8 cellular contexts compared by ENCODE assay signal in the genomic region with DNA sequence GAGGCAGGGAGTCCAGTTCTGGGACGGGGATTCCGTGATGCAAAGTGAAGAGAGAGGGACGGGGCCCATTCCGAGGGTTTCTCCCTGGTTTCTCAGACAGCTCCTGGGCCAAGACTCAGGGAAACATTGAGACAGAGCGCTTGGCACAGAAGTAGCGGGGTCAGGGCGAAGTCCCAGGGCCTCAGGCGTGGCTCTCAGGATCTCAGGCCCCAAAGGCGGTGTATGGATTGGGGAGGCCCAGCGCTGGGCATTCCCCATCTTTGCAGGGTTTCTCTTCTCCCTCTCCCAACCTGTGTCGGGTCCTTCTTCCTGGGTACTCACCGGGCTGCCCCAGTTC. TPM values are rescaled to one million over a fixed set of nuclear protein-coding genes. Genes with fewer than 3 reads are reported as not detected.
A peak's percentile ranks its signal among the peaks of the same experiment; 100 is the strongest.
DNase-seq lines count a peak whose midpoint lies in the region; ATAC-seq and TF ChIP-seq lines count a peak whose summit lies in the region.

No MANE protein-coding gene starts in this region.

- no TSS peak for BruUV-seq in A673 (replicated peaks; lab: Mats Ljungman, UMichigan)

- peak overlapping the region; percentile 46 for H3K4me3 ChIP-seq in A673 (ENCODE audit: low read depth, low read length, poor library complexity, severe bottlenecking)
- H3K4me3 ChIP-seq in esophagus (ENCODE audit: low read depth in 1 of 2, low read length in 2 of 2), result peak overlapping the region; percentile 53 to 59
- H3K4me3 ChIP-seq in naive thymus-derived CD4-positive, alpha-beta T cell (ENCODE audit: low read length), result peak overlapping the region; percentile 80

- no peak for DNase-seq in A673 (ENCODE audit: low spot score)
- DNase-seq in naive thymus-derived CD4-positive, alpha-beta T cell, result no peak
- DNase-seq in activated CD4-positive, CD25-positive, alpha-beta regulatory T cell treated with anti-CD3 and anti-CD28 coated beads, Interleukin-2, amount 50 U/mL, for 72 hours, result no peak
- DNase-seq in GDM1 (lab: John Stamatoyannopoulos, UW), result no peak

- CTCF ChIA-PET in A673 (lab: Charles Lee), result no interaction called here
- CTCF ChIA-PET in naive thymus-derived CD4-positive, alpha-beta T cell (lab: Charles Lee), result interaction anchor here (1.2 to 1.5 kb wide), 3 partner anchors 13 to 138 kb away, joined by 4 read pairs; no protein-coding TSS in a partner anchor

- POLR2A ChIA-PET in A673 (lab: Charles Lee; ENCODE audit: low non-redundant PET), result interaction anchor here (1.1 kb wide), 1 partner anchor 150 kb away, joined by 5 read pairs; no protein-coding TSS in a partner anchor
- POLR2A ChIA-PET in naive thymus-derived CD4-positive, alpha-beta T cell (lab: Charles Lee), result interaction anchor here (0.6 to 1.5 kb wide), 5 partner anchors 38 to 421 kb away, joined by 3 to 12 read pairs (median 4); a partner anchor contains a TSS

- H3K9me3 ChIP-seq in A673 (ENCODE audit: low read depth, low read length, poor library complexity, severe bottlenecking) (no peaks in the 10 kb centered on the region), esophagus (ENCODE audit: control insufficient read depth in 2 of 2, insufficient read depth in 1 of 2, low read depth in 1 of 2, low read length in 1 of 2) (no peaks in the 10 kb centered on the region)
- H3K9me3 ChIP-seq in naive thymus-derived CD4-positive, alpha-beta T cell (ENCODE audit: control insufficient read depth in 2 of 3, low read length in 3 of 3), result no peaks in the 10 kb centered on the region

- H3K27ac ChIP-seq in A673 (ENCODE audit: low read depth, low read length, poor library complexity, severe bottlenecking) (no peak overlapping the region), esophagus (ENCODE audit: low read depth in 2 of 2, low read length in 1 of 2) (no peak overlapping the region)
- H3K27ac ChIP-seq in naive thymus-derived CD4-positive, alpha-beta T cell (ENCODE audit: low read depth, low read length), result peak overlapping the region; percentile 84

- intact Hi-C loops in A673 (cut with micrococcal nuclease; ENCODE audit: unreplicated experiment), result no loop called here
- intact Hi-C loops in naive thymus-derived CD4-positive, alpha-beta T cell (cut with micrococcal nuclease), result loop anchor here (1.0 to 5.0 kb wide), 6 partner anchors 17 to 421 kb away; a partner anchor contains a TSS

- no peak for ATAC-seq in naive thymus-derived CD4-positive, alpha-beta T cell
- no peak for ATAC-seq in HG02798 (IDR thresholded peaks at IDR 0.05; ENCODE audit: poor library complexity, unreplicated experiment)
- no peak for ATAC-seq in GM19395 (IDR thresholded peaks at IDR 0.05; ENCODE audit: unreplicated experiment)

- peaks cover 29% of the 10 kb centered on the region for H3K27me3 Mint-ChIP-seq in IgD-negative memory B cell
- H3K27me3 Mint-ChIP-seq in naive thymus-derived CD4-positive, alpha-beta T cell, result peaks cover 7 to 72% (median 36%) of the 10 kb centered on the region in 5 donors

- H3K4me1 ChIP-seq in A673 (ENCODE audit: insufficient read depth, low read length, poor library complexity, severe bottlenecking) (peaks cover 7% of the 10 kb centered on the region), esophagus (ENCODE audit: control insufficient read depth in 2 of 2, insufficient read depth in 2 of 2, low read length in 1 of 2) (no peaks in the 10 kb centered on the region)
- peaks cover 4 to 7% of the 10 kb centered on the region in 2 donors for H3K4me1 ChIP-seq in naive thymus-derived CD4-positive, alpha-beta T cell (ENCODE audit: control insufficient read depth in 2 of 2, insufficient read depth in 2 of 2, low read length in 2 of 2)

- no peak for TF ChIP-seq CTCF in A673 (conservative IDR thresholded peaks at IDR 0.05; ENCODE audit: low read depth, low read length)

- H3K36me3 ChIP-seq in A673 (ENCODE audit: insufficient read depth, low read length, poor library complexity, severe bottlenecking) (no peaks in the 10 kb centered on the region), esophagus (ENCODE audit: control insufficient read depth in 2 of 2, insufficient read depth in 2 of 2, low read length in 1 of 2) (no peaks in the 10 kb centered on the region)
- no peaks in the 10 kb centered on the region for H3K36me3 ChIP-seq in naive thymus-derived CD4-positive, alpha-beta T cell (ENCODE audit: control insufficient read depth in 2 of 3, insufficient read depth in 3 of 3, low read length in 3 of 3)

- WGBS in esophagus, 2 donors, result 32 to 47% methylated on average over 12 of the region's 12 CpGs

- H3K36me3 Mint-ChIP-seq in IgD-negative memory B cell, result peaks cover 4% of the 10 kb centered on the region
- H3K36me3 Mint-ChIP-seq in naive thymus-derived CD4-positive, alpha-beta T cell, result peaks cover 0 to 8% (median 3%) of the 10 kb centered on the region in 5 donors

- peaks cover 4 to 10% (median 9%) of the 10 kb centered on the region in 3 donors for H3K9me3 Mint-ChIP-seq in IgD-negative memory B cell
- H3K9me3 Mint-ChIP-seq in naive thymus-derived CD4-positive, alpha-beta T cell, result peaks cover 0 to 15% (median 8%) of the 10 kb centered on the region in 11 donors

- peak overlapping the region in 1 of 3 donors; percentile 59 for H3K27ac Mint-ChIP-seq in IgD-negative memory B cell
- H3K27ac Mint-ChIP-seq in naive thymus-derived CD4-positive, alpha-beta T cell, result peak overlapping the region in 8 of 9 donors; percentile 26 to 82 (median 58)

- peaks cover 5 to 13% (median 11%) of the 10 kb centered on the region in 3 donors for H3K4me1 Mint-ChIP-seq in IgD-negative memory B cell
- peaks cover 15 to 35% (median 19%) of the 10 kb centered on the region in 7 donors for H3K4me1 Mint-ChIP-seq in naive thymus-derived CD4-positive, alpha-beta T cell

- peaks cover 41% of the 10 kb centered on the region for H3K27me3 ChIP-seq in A673 (replicated peaks; ENCODE audit: insufficient read depth, low read depth, low read length, poor library complexity)
- H3K27me3 ChIP-seq in esophagus (ENCODE audit: control insufficient read depth in 1 of 2, insufficient read depth in 2 of 2, low read length in 2 of 2), result no peaks in the 10 kb centered on the region
- no peaks in the 10 kb centered on the region for H3K27me3 ChIP-seq in naive thymus-derived CD4-positive, alpha-beta T cell (ENCODE audit: control insufficient read depth in 2 of 2, insufficient read depth in 2 of 2, low read length in 2 of 2)

- peak overlapping the region; percentile 82 to 94 (median 91) for H3K4me3 Mint-ChIP-seq in IgD-negative memory B cell
- H3K4me3 Mint-ChIP-seq in naive thymus-derived CD4-positive, alpha-beta T cell, result peak overlapping the region; percentile 87 to 92 (median 89)

RNA-seq across cellular contexts. Expression of a gene that starts 35.9 kb away (rescaled TPM):
- total RNA-seq in A673 (2021), result not detected in 2 replicates
- polyA plus RNA-seq in IgD-negative memory B cell (3.5 TPM), esophagus (under 1 TPM; 0.07 to 0.12 TPM)
- 1 to 10 TPM in 1 of 5 experiments, under 1 TPM in 3, not detected in 1; 0.32 to 2.7 (median 0.64) TPM for total RNA-seq in naive thymus-derived CD4-positive, alpha-beta T cell
- polyA plus RNA-seq in naive thymus-derived CD4-positive, alpha-beta T cell, result 1 to 10 TPM in 1 of 2 donors, under 1 TPM in 1; 0.98 to 1.0 TPM
